In genomic region chr10:75223507-75223906, GRCh38 we compare ENCODE assay signal across 13 cellular contexts. TPM values are rescaled to one million over a fixed set of nuclear protein-coding genes. Genes with fewer than 3 reads are reported as not detected.
DNase-seq lines count a peak whose midpoint lies in the region; ATAC-seq and TF ChIP-seq lines count a peak whose summit lies in the region.
"Had no signal": no experiment of that assay in that cellular context is flagged by ENCODE, and none has a peak within 500 bp of the region (broad histone marks: within the 10 kb centered on the region; RNA-seq: fewer than 3 reads in every experiment).

No MANE protein-coding gene starts in this region.

- H3K27me3 ChIP-seq in body of pancreas (no peaks in the 10 kb centered on the region), mucosa of stomach (ENCODE audit: control insufficient read depth, insufficient read depth, low read length) (no peaks in the 10 kb centered on the region), thyroid gland (no peaks in the 10 kb centered on the region)
- H3K27me3 ChIP-seq: Peyer's patch had no signal

- no peaks in the 10 kb centered on the region for H3K9me3 ChIP-seq in body of pancreas
- no peaks in the 10 kb centered on the region for H3K9me3 ChIP-seq in mucosa of stomach (ENCODE audit: control insufficient read depth, low read length)
- H3K9me3 ChIP-seq in thyroid gland = no peaks in the 10 kb centered on the region
- H3K9me3 ChIP-seq: Peyer's patch had no signal

- peak overlapping the region; percentile 9 for H3K9ac ChIP-seq in mucosa of stomach (ENCODE audit: low read length)

- no peak for DNase-seq in activated naive CD4-positive, alpha-beta T cell treated with anti-CD3 and anti-CD28 coated beads, Interleukin-2, amount 50 U/mL, for 72 hours (ENCODE audit: low spot score in 2 of 2)
- no peak for DNase-seq in activated naive CD4-positive, alpha-beta T cell treated with anti-CD3 and anti-CD28 coated beads, Interleukin-2, amount 10 ng/mL, durations not matched to agents 7 days and 5 days
- DNase-seq in body of pancreas (no peak), thyroid gland (no peak), NCI-H2227 treated with DMSO at 0.1 percent for 48 hours (lab: John Stamatoyannopoulos, UW) (no peak), DMS79 (lab: John Stamatoyannopoulos, UW) (no peak)
- DNase-seq: activated effector memory CD4-positive, alpha-beta T cell treated with Interleukin-2 at 50 U/mL for 16 hours; HCEC 1CT; NCI-H1694; Peyer's patch; posterior cingulate gyrus had no signal

- WGBS in body of pancreas, 2 donors = 38 to 44% methylated on average over 2 of the region's 2 CpGs
- WGBS in thyroid gland, 2 donors = 56 to 79% methylated on average over 2 of the region's 2 CpGs

- H3K4me1 ChIP-seq in body of pancreas (peaks cover 54% of the 10 kb centered on the region), mucosa of stomach (ENCODE audit: control insufficient read depth, insufficient read depth, low read length) (peaks cover 39% of the 10 kb centered on the region), thyroid gland (peaks cover 50 to 69% of the 10 kb centered on the region in 2 donors)

- TF ChIP-seq POLR2A in body of pancreas (IDR thresholded peaks at IDR 0.05) (no peak), thyroid gland (IDR thresholded peaks at IDR 0.05) (no peak)

- no peaks in the 10 kb centered on the region for H3K9me3 Mint-ChIP-seq in activated naive CD4-positive, alpha-beta T cell treated with anti-CD3 and anti-CD28 coated beads, Interleukin-2, amount 50 U/mL, for 72 hours
- H3K9me3 Mint-ChIP-seq in activated naive CD4-positive, alpha-beta T cell treated with anti-CD3 and anti-CD28 coated beads, Interleukin-2, amount 10 ng/mL, durations not matched to agents 7 days and 5 days = no peaks in the 10 kb centered on the region

- H3K27ac ChIP-seq in body of pancreas = peak overlapping the region; percentile 42 to 84 (median 74)
- peak overlapping the region; percentile 97 to 99 (median 98) for H3K27ac ChIP-seq in thyroid gland

- no peaks in the 10 kb centered on the region for H3K27me3 Mint-ChIP-seq in activated naive CD4-positive, alpha-beta T cell treated with anti-CD3 and anti-CD28 coated beads, Interleukin-2, amount 10 ng/mL, durations not matched to agents 7 days and 5 days

- H3K4me3 ChIP-seq in body of pancreas (no peak overlapping the region), mucosa of stomach (ENCODE audit: low read length) (no peak overlapping the region), thyroid gland (replicated peaks in 1 of 3) (no peak overlapping the region)
- H3K4me3 ChIP-seq: Peyer's patch had no signal

- TF ChIP-seq CTCF in body of pancreas (IDR thresholded peaks at IDR 0.05) (no peak), thyroid gland (IDR thresholded peaks at IDR 0.05) (no peak)

- H3K36me3 ChIP-seq in body of pancreas (replicated peaks in 1 of 2; ENCODE audit: insufficient read depth in 1 of 2, low read depth in 2 of 2) (peaks cover 4 to 34% of the 10 kb centered on the region in 2 donors), mucosa of stomach (ENCODE audit: control insufficient read depth, insufficient read depth, low read length) (no peaks in the 10 kb centered on the region), thyroid gland (peaks cover 15 to 47% of the 10 kb centered on the region in 2 donors)

- ATAC-seq in activated naive CD4-positive, alpha-beta T cell treated with anti-CD3 and anti-CD28 coated beads, Interleukin-2, amount 50 U/mL, for 72 hours = no peak
- no peak for ATAC-seq in body of pancreas
- no peak for ATAC-seq in HG03108 (IDR thresholded peaks at IDR 0.05; ENCODE audit: unreplicated experiment)

- intact Hi-C loops in body of pancreas (cut with DNase I) (no loop called here), thyroid gland (cut with DNase I) (no loop called here)

- H3K4me1 Mint-ChIP-seq in activated naive CD4-positive, alpha-beta T cell treated with anti-CD3 and anti-CD28 coated beads, Interleukin-2, amount 10 ng/mL, durations not matched to agents 7 days and 5 days = peaks cover 47% of the 10 kb centered on the region

- H3K27ac Mint-ChIP-seq in activated naive CD4-positive, alpha-beta T cell treated with anti-CD3 and anti-CD28 coated beads, Interleukin-2, amount 50 U/mL, for 72 hours = peak overlapping the region; percentile 48 to 79
- no peak overlapping the region for H3K27ac Mint-ChIP-seq in activated naive CD4-positive, alpha-beta T cell treated with anti-CD3 and anti-CD28 coated beads, Interleukin-2, amount 10 ng/mL, durations not matched to agents 7 days and 5 days

- CTCF ChIA-PET in activated naive CD4-positive, alpha-beta T cell treated with anti-CD3 and anti-CD28 coated beads, Interleukin-2, amount 10 ng/mL, durations not matched to agents 7 days and 5 days (lab: Charles Lee) = interaction anchor here (0.9 to 2.2 kb wide), 2 partner anchors 12 to 36 kb away, joined by 3 to 6 read pairs; no protein-coding TSS in a partner anchor

- no peak overlapping the region for H3K4me3 Mint-ChIP-seq in activated naive CD4-positive, alpha-beta T cell treated with anti-CD3 and anti-CD28 coated beads, Interleukin-2, amount 10 ng/mL, durations not matched to agents 7 days and 5 days

- H3K36me3 Mint-ChIP-seq in activated naive CD4-positive, alpha-beta T cell treated with anti-CD3 and anti-CD28 coated beads, Interleukin-2, amount 50 U/mL, for 72 hours = peaks cover 3 to 53% of the 10 kb centered on the region in 2 donors
- peaks cover 65% of the 10 kb centered on the region for H3K36me3 Mint-ChIP-seq in activated naive CD4-positive, alpha-beta T cell treated with anti-CD3 and anti-CD28 coated beads, Interleukin-2, amount 10 ng/mL, durations not matched to agents 7 days and 5 days

RNA-seq across cellular contexts. Expression of gene COMTD1, which starts 12.2 kb away (rescaled TPM):
- total RNA-seq in activated naive CD4-positive, alpha-beta T cell treated with anti-CD3 and anti-CD28 coated beads, Interleukin-2, amount 50 U/mL, for 72 hours = 10 to 100 TPM; 34.7 to 40.1 TPM
- total RNA-seq in body of pancreas (100 to 1,000 TPM; 156 to 301 TPM), thyroid gland (10 to 100 TPM; 43.4 to 74.0 (median 68.7) TPM)

RNA-seq across cellular contexts. Expression of gene VDAC2, which starts 12.9 kb away (rescaled TPM):
- total RNA-seq in activated naive CD4-positive, alpha-beta T cell treated with anti-CD3 and anti-CD28 coated beads, Interleukin-2, amount 50 U/mL, for 72 hours = 100 to 1,000 TPM; 192 to 271 TPM
- 10 to 100 TPM; 52.7 to 71.3 TPM for total RNA-seq in body of pancreas
- total RNA-seq in thyroid gland = 100 to 1,000 TPM; 113 to 144 (median 122) TPM
